22 cellular contexts compared by ENCODE assay signal in genomic region chr4:10704050-10704810, GRCh38. TPM values are rescaled to one million over a fixed set of nuclear protein-coding genes. Genes with fewer than 3 reads are reported as not detected.
A peak's percentile ranks its signal among the peaks of the same experiment; 100 is the strongest.
DNase-seq lines count a peak whose midpoint lies in the region; ATAC-seq and TF ChIP-seq lines count a peak whose summit lies in the region.
"Had no signal": no experiment of that assay in that cellular context is flagged by ENCODE, and none has a peak within 500 bp of the region (broad histone marks: within the 10 kb centered on the region; RNA-seq: fewer than 3 reads in every experiment).

No MANE protein-coding gene starts in this region.

- H3K4me1 ChIP-seq in skeletal muscle satellite cell (ENCODE audit: control insufficient read depth, insufficient read depth, low read length) (peaks cover 47% of the 10 kb centered on the region), esophagus muscularis mucosa (no peaks in the 10 kb centered on the region)
- H3K4me1 ChIP-seq: Caco-2, heart right ventricle, upper lobe of right lung had no signal

- 67% methylated on average over 3 of the region's 3 CpGs for WGBS in esophagus muscularis mucosa

- no peaks in the 10 kb centered on the region for H3K9me3 ChIP-seq in skeletal muscle satellite cell (replicated peaks; ENCODE audit: low read length)
- H3K9me3 ChIP-seq in esophagus muscularis mucosa = no peaks in the 10 kb centered on the region
- H3K9me3 ChIP-seq: Caco-2, heart right ventricle, upper lobe of right lung had no signal

- no peak overlapping the region for H3K4me3 ChIP-seq in skeletal muscle satellite cell (ENCODE audit: low read length)
- H3K4me3 ChIP-seq in esophagus muscularis mucosa = no peak overlapping the region
- H3K4me3 ChIP-seq: GM23248, heart right ventricle, lung, PC-9, upper lobe of right lung had no signal

- H3K27me3 ChIP-seq in skeletal muscle satellite cell (ENCODE audit: control insufficient read depth, insufficient read depth, low read length) (no peaks in the 10 kb centered on the region), esophagus muscularis mucosa (no peaks in the 10 kb centered on the region)
- H3K27me3 ChIP-seq: heart right ventricle, upper lobe of right lung had no signal

- no peak for TF ChIP-seq EP300 in esophagus muscularis mucosa (IDR thresholded peaks at IDR 0.05)

- intact Hi-C loops in esophagus muscularis mucosa (cut with DNase I) = no loop called here

- DNase-seq in NCI-H524 (lab: John Stamatoyannopoulos, UW) (peak; percentile 17 to 70), NCI-H524 treated with DMSO at 0.1 percent for 48 hours (lab: John Stamatoyannopoulos, UW) (no peak), NCI-H2171 (lab: John Stamatoyannopoulos, UW) (peak; percentile 70), cerebellum (ENCODE audit: low spot score) (peak; percentile 59), esophagus muscularis mucosa (ENCODE audit: extremely low spot score) (no peak), omental fat pad (ENCODE audit: low spot score) (no peak), NCI-H510A (lab: John Stamatoyannopoulos, UW) (no peak)
- DNase-seq: 8988T; activated CD4-positive, alpha-beta T cell treated with anti-CD3 and anti-CD28 coated beads, Interleukin-2, amount 50 U/mL, for 48 hours; activated naive CD4-positive, alpha-beta T cell treated with anti-CD3 and anti-CD28 coated beads for 36 hours; Caco-2; endodermal cell; GM23248; heart right ventricle; naive B cell; PC-9; SIG-M5; T-helper 1 cell; upper lobe of right lung had no signal

- no peak overlapping the region for H3K27ac ChIP-seq in esophagus muscularis mucosa (replicated peaks in 1 of 4)
- H3K27ac ChIP-seq: GM23248, heart right ventricle, PC-9, upper lobe of right lung had no signal

- TF ChIP-seq POLR2A in esophagus muscularis mucosa (IDR thresholded peaks at IDR 0.05; ENCODE audit: low read depth) = no peak

- H3K9ac ChIP-seq in skeletal muscle satellite cell (ENCODE audit: low read depth, low read length) = no peak overlapping the region
- H3K9ac ChIP-seq: GM23248 had no signal

- H3K4me2 ChIP-seq in skeletal muscle satellite cell (ENCODE audit: low read length) = peak overlapping the region; percentile 12
- H3K4me2 ChIP-seq: PC-9 had no signal

- H3K36me3 ChIP-seq in skeletal muscle satellite cell (ENCODE audit: insufficient read depth, low read length) = no peaks in the 10 kb centered on the region
- no peaks in the 10 kb centered on the region for H3K36me3 ChIP-seq in esophagus muscularis mucosa
- H3K36me3 ChIP-seq: heart right ventricle, upper lobe of right lung had no signal

- ATAC-seq in omental fat pad (ENCODE audit: low FRiP score) = no peak
- ATAC-seq: heart right ventricle, upper lobe of right lung had no signal

- TF ChIP-seq CTCF in esophagus muscularis mucosa (IDR thresholded peaks at IDR 0.05) (no peak), omental fat pad (IDR thresholded peaks at IDR 0.05) (no peak)

RNA-seq across cellular contexts. Expression of gene CLNK, which starts 19.7 kb away (rescaled TPM):
- total RNA-seq in cerebellum (not detected), esophagus muscularis mucosa (not detected), omental fat pad (not detected)
- not detected in 2 replicates for total RNA-seq in skeletal muscle satellite cell (2012; rRNA removed)
- total RNA-seq: activated naive CD4-positive, alpha-beta T cell treated with anti-CD3 and anti-CD28 coated beads for 36 hours; Caco-2; endodermal cell; GM23248; NCI-H460; PC-9 had no signal

Comparison
In these comparisons a context has a peak if more than half of its experiments do, and no peak if none do; other contexts are left out.
1. DNase-seq: peak in NCI-H524 (2 of 2), NCI-H2171 (single experiment) and cerebellum (single experiment); none in NCI-H524 treated with DMSO at 0.1 percent for 48 hours (single experiment), esophagus muscularis mucosa (single experiment), omental fat pad (single experiment) and NCI-H510A (single experiment).